19 cellular contexts compared by ENCODE assay signal in the genomic region with DNA sequence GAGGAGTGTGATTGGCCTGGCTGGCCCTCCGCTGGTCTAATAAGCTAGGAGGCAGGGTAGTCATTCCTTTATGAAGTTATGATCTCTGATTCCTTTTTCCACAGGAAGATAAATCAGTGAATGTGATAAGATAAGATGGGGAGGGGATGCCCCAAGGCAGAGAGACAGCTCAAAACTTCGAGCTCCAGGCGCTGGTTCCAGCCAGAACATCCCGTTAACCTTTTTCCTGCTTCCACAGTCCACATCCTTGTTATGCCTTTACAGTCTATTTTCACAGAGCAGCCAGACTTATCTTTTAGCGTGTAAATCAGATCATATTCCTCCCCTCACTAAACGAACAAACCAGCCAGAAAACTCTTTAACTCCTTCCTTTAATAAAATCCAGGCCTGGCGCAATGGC. TPM values are rescaled to one million over a fixed set of nuclear protein-coding genes. Genes with fewer than 3 reads are reported as not detected.
"Had no signal": no experiment of that assay in that cellular context is flagged by ENCODE, and none has a peak within 500 bp of the region (broad histone marks: within the 10 kb centered on the region; RNA-seq: fewer than 3 reads in every experiment).

No MANE protein-coding gene starts in this region.

- H3K4me1 Mint-ChIP-seq: activated naive CD8-positive, alpha-beta T cell treated with anti-CD3 and anti-CD28 coated beads, Interleukin-2, amount 50 U/mL, for 24 hours; T-cell had no signal

- H3K9me3 ChIP-seq: ascending aorta, tibial artery had no signal

- ATAC-seq: activated naive CD8-positive, alpha-beta T cell treated with anti-CD3 and anti-CD28 coated beads, Interleukin-2, amount 50 U/mL, for 24 hours; T-cell had no signal

- DNase-seq: activated CD4-positive, alpha-beta T cell treated with anti-CD3 and anti-CD28 coated beads for 1 hour; activated CD4-positive, alpha-beta T cell treated with anti-CD3 and anti-CD28 coated beads, Interleukin-2, amount 50 U/mL, for 4 hours; activated naive CD4-positive, alpha-beta T cell treated with anti-CD3 and anti-CD28 coated beads for 36 hours; activated naive CD8-positive, alpha-beta T cell treated with anti-CD3 and anti-CD28 coated beads, Interleukin-2, amount 50 U/mL, for 24 hours; activated T-cell treated with anti-CD3 and anti-CD28 coated beads for 4 hours; dorsolateral prefrontal cortex; endodermal cell; glutamatergic neuron; mesendoderm; posterior cingulate gyrus; retina; stimulated activated CD4-positive, alpha-beta T cell treated with anti-CD3 and anti-CD28 coated beads, Interleukin-4, amount 100 ng/mL, for 1 hour; stimulated activated naive CD4-positive, alpha-beta T cell; T-cell; T-helper 9 cell; tibial artery had no signal

- H3K27me3 ChIP-seq: ascending aorta, dorsolateral prefrontal cortex had no signal

- H3K36me3 ChIP-seq: ascending aorta, tibial artery had no signal

- H3K4me3 ChIP-seq: ascending aorta, dorsolateral prefrontal cortex, tibial artery had no signal

- H3K4me1 ChIP-seq: ascending aorta, tibial artery had no signal

- H3K9me3 Mint-ChIP-seq: activated naive CD4-positive, alpha-beta T cell treated with anti-CD3 and anti-CD28 coated beads for 36 hours; activated naive CD8-positive, alpha-beta T cell treated with anti-CD3 and anti-CD28 coated beads, Interleukin-2, amount 50 U/mL, for 24 hours; activated T-helper 2 cell treated with anti-CD3 and anti-CD28 coated beads, Interferon-gamma antibody, Interleukin-2, Interleukin-4, amounts not matched to agents 10 μg/mL and 5 μg/mL and 100 μg/mL, durations not matched to agents 14 hours and 24 hours and 36 hours; endodermal cell; T-cell had no signal

- H3K27ac ChIP-seq: ascending aorta, dorsolateral prefrontal cortex, tibial artery had no signal

- H3K27ac Mint-ChIP-seq: activated naive CD4-positive, alpha-beta T cell treated with anti-CD3 and anti-CD28 coated beads for 36 hours; activated naive CD8-positive, alpha-beta T cell treated with anti-CD3 and anti-CD28 coated beads, Interleukin-2, amount 50 U/mL, for 24 hours; activated T-helper 2 cell treated with anti-CD3 and anti-CD28 coated beads, Interferon-gamma antibody, Interleukin-2, Interleukin-4, amounts not matched to agents 10 μg/mL and 5 μg/mL and 100 μg/mL, durations not matched to agents 14 hours and 24 hours and 36 hours; endodermal cell; T-cell had no signal

- H3K4me3 Mint-ChIP-seq: activated naive CD4-positive, alpha-beta T cell treated with anti-CD3 and anti-CD28 coated beads for 36 hours; activated naive CD8-positive, alpha-beta T cell treated with anti-CD3 and anti-CD28 coated beads, Interleukin-2, amount 50 U/mL, for 24 hours; endodermal cell; T-cell had no signal

- H3K36me3 Mint-ChIP-seq: T-cell had no signal

RNA-seq across cellular contexts. Expression of a gene that starts 38.5 kb away (rescaled TPM):
- total RNA-seq: ascending aorta had no signal

RNA-seq across cellular contexts. Expression of a gene that starts 56.1 kb away (rescaled TPM):
- total RNA-seq: ascending aorta, chondrocyte had no signal
